In the genomic region with DNA sequence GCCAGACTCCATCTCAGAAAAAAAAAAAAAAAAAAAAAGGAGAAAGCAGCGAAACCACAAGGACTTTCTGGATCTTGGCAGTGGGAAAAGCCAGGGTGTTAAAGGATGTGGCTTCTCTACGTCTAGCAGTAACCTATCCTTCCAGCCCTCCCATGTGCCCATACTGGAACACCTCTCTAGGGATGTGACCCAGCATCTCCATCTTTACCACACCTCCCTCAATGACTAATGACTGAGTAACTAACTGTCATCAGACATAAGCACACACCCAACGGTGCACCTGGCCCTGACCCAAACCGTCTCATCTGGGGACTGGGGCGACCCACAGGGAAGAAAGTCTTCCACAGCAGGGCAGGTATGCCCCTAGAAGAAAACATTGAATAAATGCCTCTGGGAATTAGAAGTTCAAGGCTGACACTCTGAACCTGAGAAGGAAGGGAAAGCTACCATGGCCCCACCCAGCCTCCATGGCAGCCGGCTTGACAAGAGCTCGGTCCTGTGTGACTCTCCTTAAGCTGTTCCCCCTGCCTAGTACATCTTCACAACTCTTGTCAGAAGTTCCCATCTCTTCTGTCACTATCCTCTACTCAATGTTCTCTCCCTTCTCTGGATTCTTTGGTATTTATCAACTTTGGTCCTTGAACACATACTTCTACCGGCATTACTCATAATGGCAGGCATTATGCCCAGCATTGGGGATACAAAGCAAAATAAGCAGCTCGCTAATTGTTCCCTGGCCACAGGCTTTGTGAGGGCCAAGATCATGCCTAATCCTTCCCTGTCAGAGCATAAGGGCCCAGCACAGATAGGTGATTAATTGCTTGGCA, we compare ENCODE assay signal across 9 cellular contexts. TPM values are rescaled to one million over a fixed set of nuclear protein-coding genes. Genes with fewer than 3 reads are reported as not detected.
DNase-seq lines count a peak whose midpoint lies in the region; ATAC-seq and TF ChIP-seq lines count a peak whose summit lies in the region.
"Had no signal": no experiment of that assay in that cellular context is flagged by ENCODE, and none has a peak within 500 bp of the region (broad histone marks: within the 10 kb centered on the region; RNA-seq: fewer than 3 reads in every experiment).

No MANE protein-coding gene starts in this region.

- H3K36me3 ChIP-seq in HCT116 (ENCODE audit: control insufficient read depth in 1 of 2, insufficient read depth in 2 of 2, low read length in 2 of 2) (peaks cover 71 to 83% of the 10 kb centered on the region in 2 experiments), adipocyte (ENCODE audit: control insufficient read depth, insufficient read depth, low read length, severe bottlenecking) (peaks cover 90% of the 10 kb centered on the region)
- H3K36me3 ChIP-seq: ovary had no signal

- no peaks in the 10 kb centered on the region for H3K9me3 ChIP-seq in HCT116 (ENCODE audit: control insufficient read depth in 1 of 2, insufficient read depth in 1 of 2, low read depth in 1 of 2, low read length in 2 of 2)
- H3K9me3 ChIP-seq in adipocyte (ENCODE audit: control insufficient read depth, low read length), result no peaks in the 10 kb centered on the region
- H3K9me3 ChIP-seq: ovary had no signal

- H3K9me2 ChIP-seq in HCT116 (ENCODE audit: insufficient read depth), result no peaks in the 10 kb centered on the region

- H3K4me1 ChIP-seq in HCT116 (ENCODE audit: control insufficient read depth in 1 of 2, insufficient read depth in 2 of 2, low read length in 2 of 2), result peaks cover 0 to 16% of the 10 kb centered on the region in 2 experiments; a peak in 2 of 4 replicates
- peaks cover 13% of the 10 kb centered on the region for H3K4me1 ChIP-seq in adipocyte (ENCODE audit: control insufficient read depth, insufficient read depth, low read length)

- TF ChIP-seq POLR2A in HCT116 (IDR thresholded peaks at IDR 0.05; ENCODE audit: borderline replicate concordance, extremely low read depth, insufficient read depth, insufficient read length), result no peak

- H3K27ac ChIP-seq in HCT116 (ENCODE audit: low read depth, low read length), result 0 out of 2 replicates have a peak overlapping the region, but pooled peaks have one; percentile 10
- H3K27ac ChIP-seq: ovary had no signal

- H2AFZ ChIP-seq in HCT116 (ENCODE audit: low read depth, low read length, poor library complexity, severe bottlenecking), result no peak overlapping the region

- no TSS peak for BruUV-seq in HCT116 (replicated peaks; lab: Mats Ljungman, UMichigan)

- ATAC-seq in HCT116, result peak; percentile 79
- no peak for ATAC-seq in HG03342 (IDR thresholded peaks at IDR 0.05; ENCODE audit: unreplicated experiment)
- ATAC-seq in GM21381 (IDR thresholded peaks at IDR 0.05; ENCODE audit: unreplicated experiment), result no peak

- TF ChIP-seq RAD21 in HCT116 (IDR thresholded peaks at IDR 0.05; ENCODE audit: low read depth), result no peak

- H3K9ac ChIP-seq in HCT116 (ENCODE audit: low read length) (no peak overlapping the region), adipocyte (ENCODE audit: low read length) (no peak overlapping the region)

- CTCF ChIA-PET in AG04449 (lab: Yijun Ruan, JAX) (interaction anchor here (1.0 to 2.9 kb wide), 7 partner anchors 9 to 172 kb away, joined by 3 to 9 read pairs (median 6); no protein-coding TSS in a partner anchor), HCT116 (lab: Charles Lee) (no interaction called here)

- no peaks in the 10 kb centered on the region; the same call in 1 of the 2 replicates for H4K20me1 ChIP-seq in HCT116 (ENCODE audit: insufficient read depth)

- intact Hi-C loops in HCT116 (cut with micrococcal nuclease), result no loop called here

- DNase-seq in AG04449 (ENCODE audit: low read depth, low spot score), result peak; percentile 46
- no peak for DNase-seq in HCT116 (ENCODE audit: low read depth, low spot score)
- DNase-seq in adipocyte (ENCODE audit: low read depth), result peak; percentile 67
- peak; percentile 81 to 92 for DNase-seq in foreskin fibroblast
- DNase-seq in GF-D8 (lab: John Stamatoyannopoulos, UW), result no peak
- no peak for DNase-seq in stimulated activated CD4-positive, alpha-beta T cell treated with anti-CD3 and anti-CD28 coated beads, Interleukin-12 subunit alpha, Interleukin-12 subunit beta, amount 100 ng/mL, for 4 hours
- DNase-seq: ovary had no signal

- H3K4me2 ChIP-seq in HCT116 (ENCODE audit: low read length), result peak overlapping the region; percentile 43; the same call in 1 of the 2 replicates

- RAD21 ChIA-PET in HCT116 (lab: Charles Lee; ENCODE audit: low non-redundant PET in 1 of 2, low total read pairs in 2 of 2, uncharacterized antibody in 2 of 2, unreplicated experiment in 2 of 2), result no interaction called here

- POLR2A ChIA-PET in AG04449 (lab: Yijun Ruan, JAX) (interaction anchor here (1.0 kb wide), 1 partner anchor 17 kb away, joined by 3 read pairs; no protein-coding TSS in a partner anchor), HCT116 (lab: Charles Lee) (no interaction called here)

- H3K79me2 ChIP-seq in HCT116 (ENCODE audit: insufficient read depth, low read length), result peaks cover 11% of the 10 kb centered on the region; the same call in 1 of the 2 replicates

- TF ChIP-seq CTCF in AG04449 (IDR thresholded peaks at IDR 0.05; ENCODE audit: insufficient read depth, low read length, missing control alignments) (no peak), HCT116 (IDR thresholded peaks at IDR 0.05 in 2 of 3, conservative IDR thresholded peaks at IDR 0.05 in 1 of 3; ENCODE audit: borderline replicate concordance in 1 of 3, insufficient read depth in 1 of 3, low read depth in 2 of 3, low read length in 2 of 3) (no peak), foreskin fibroblast (IDR thresholded peaks at IDR 0.05; ENCODE audit: low read depth, low read length) (no peak)

- H3K4me3 ChIP-seq in AG04449 (ENCODE audit: low read depth, low read length) (no peak overlapping the region), HCT116 (replicated peaks in 1 of 2; ENCODE audit: low read depth in 1 of 2, low read length in 2 of 2) (no peak overlapping the region), adipocyte (ENCODE audit: low read length) (peak overlapping the region; percentile 35), foreskin fibroblast (ENCODE audit: low read depth in 1 of 2, low read length in 2 of 2) (no peak overlapping the region)
- H3K4me3 ChIP-seq: ovary had no signal

- H3K27me3 ChIP-seq in HCT116 (ENCODE audit: insufficient read depth, low read length), result no peaks in the 10 kb centered on the region
- H3K27me3 ChIP-seq in adipocyte (replicated peaks; ENCODE audit: control insufficient read depth, insufficient read depth, low read length), result no peaks in the 10 kb centered on the region
- H3K27me3 ChIP-seq: ovary had no signal

TF ChIP-seq in HCT116, 20 proteins besides CTCF, POLR2A, EP300 and RAD21:
- TF ChIP-seq JUND (IDR thresholded peaks at IDR 0.05) (0 out of 2 replicates have a peak, but pooled peaks have one; percentile 16), ZNF274 (IDR thresholded peaks at IDR 0.05; ENCODE audit: low read depth, low read length) (no peak), FOSL1 (IDR thresholded peaks at IDR 0.05; ENCODE audit: low read depth) (peak; percentile 84), SIN3A (IDR thresholded peaks at IDR 0.05; ENCODE audit: low read depth) (peak; percentile 26; the same call in 1 of the 2 replicates)

RNA-seq across cellular contexts. Expression of a gene that starts 14.8 kb away (rescaled TPM):
- 10.9 TPM for total RNA-seq in HCT116 (2021; ENCODE audit: unreplicated experiment)
- polyA plus RNA-seq in HCT116 (2012), result 6.4 and 7.3 TPM in 2 replicates

RNA-seq across cellular contexts. Expression of a gene that starts 20.0 kb away (rescaled TPM):
- 75.2 TPM for total RNA-seq in HCT116 (2021; ENCODE audit: unreplicated experiment)
- polyA plus RNA-seq in HCT116 (2012), result 46.7 and 50.1 TPM in 2 replicates

RNA-seq across cellular contexts. Expression of a gene that starts 20.7 kb away (rescaled TPM):
- total RNA-seq in HCT116 (2021; ENCODE audit: unreplicated experiment), result 1.4 TPM
- 1.4 TPM in 2 replicates for polyA plus RNA-seq in HCT116 (2012)

RNA-seq across cellular contexts. Expression of a gene that starts 21.5 kb away (rescaled TPM):
- total RNA-seq in HCT116 (2021; ENCODE audit: unreplicated experiment), result 6.3 TPM
- 2.1 and 3.1 TPM in 2 replicates for polyA plus RNA-seq in HCT116 (2012)

RNA-seq across cellular contexts. Expression of a gene that starts 32.8 kb away (rescaled TPM):
- total RNA-seq in HCT116 (2021; ENCODE audit: unreplicated experiment), result 27.8 TPM
- polyA plus RNA-seq in HCT116 (2012), result 13.4 and 18.9 TPM in 2 replicates

Comparison
In these comparisons a context has a peak if more than half of its experiments do, and no peak if none do; other contexts are left out.
1. DNase-seq: peak in AG04449 (single experiment), adipocyte (single experiment) and foreskin fibroblast (2 of 2); none in HCT116 (single experiment), GF-D8 (single experiment) and stimulated activated CD4-positive, alpha-beta T cell treated with anti-CD3 and anti-CD28 coated beads, Interleukin-12 subunit alpha, Interleukin-12 subunit beta, amount 100 ng/mL, for 4 hours (single experiment).